17 cellular contexts compared by ENCODE assay signal in the genomic region with DNA sequence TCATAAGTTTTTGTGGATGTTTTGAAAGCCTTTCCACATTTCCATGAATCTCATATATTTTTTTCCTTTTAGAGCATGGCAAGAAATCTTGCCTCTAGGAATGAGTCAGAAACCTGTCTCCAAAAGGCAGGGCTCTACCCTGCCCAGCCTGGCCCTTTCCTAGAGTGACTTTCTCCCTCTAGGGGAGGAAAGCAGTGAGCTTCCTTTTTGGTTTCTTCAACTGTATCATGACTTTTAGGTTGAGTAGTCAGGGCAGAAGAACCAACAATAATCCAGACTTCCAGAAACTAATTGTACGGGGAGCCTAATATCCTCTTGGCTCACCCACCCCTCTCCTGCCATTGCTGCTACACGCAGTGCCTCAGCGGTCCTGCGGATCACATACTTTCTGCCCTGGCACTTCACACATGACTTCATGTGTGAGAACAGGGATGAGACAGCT.
A peak's percentile ranks its signal among the peaks of the same experiment; 100 is the strongest.
DNase-seq lines count a peak whose midpoint lies in the region; ATAC-seq and TF ChIP-seq lines count a peak whose summit lies in the region.
"Had no signal": no experiment of that assay in that cellular context is flagged by ENCODE, and none has a peak within 500 bp of the region (broad histone marks: within the 10 kb centered on the region; RNA-seq: fewer than 3 reads in every experiment).

No MANE protein-coding gene starts in this region.

- no peak overlapping the region for H3K4me3 ChIP-seq in tibial artery
- H3K4me3 ChIP-seq: ovary, SJSA1 had no signal

- no peak for TF ChIP-seq CTCF in tibial artery (IDR thresholded peaks at IDR 0.05)

- no peaks in the 10 kb centered on the region for H3K36me3 ChIP-seq in tibial artery
- H3K36me3 ChIP-seq: ovary, SJSA1 had no signal

- H3K4me1 ChIP-seq in tibial artery = no peaks in the 10 kb centered on the region
- H3K4me1 ChIP-seq: SJSA1 had no signal

- H3K27me3 ChIP-seq in tibial artery = no peaks in the 10 kb centered on the region
- H3K27me3 ChIP-seq: ovary, SJSA1 had no signal

- DNase-seq in EH (ENCODE audit: low read depth) (peak; percentile 9), OCI-M1 (lab: John Stamatoyannopoulos, UW) (peak; percentile 20), epithelial cell of prostate (ENCODE audit: low read depth, low spot score) (peak; percentile 31), myocyte (ENCODE audit: low read depth) (peak; percentile 16), NOMO-1 (lab: John Stamatoyannopoulos, UW; ENCODE audit: unreplicated experiment in 2 of 2) (no peak), tibial artery (no peak), 8988T (no peak)
- DNase-seq: activated CD4-positive, alpha-beta T cell treated with anti-CD3 and anti-CD28 coated beads, Interleukin-2, amount 10 ng/mL, durations not matched to agents 7 days and 5 days; activated naive CD4-positive, alpha-beta T cell; CD8-positive, alpha-beta memory T cell; Kasumi-1; left ventricle myocardium superior; stimulated activated CD4-positive, alpha-beta T cell treated with anti-CD3 and anti-CD28 coated beads, Interleukin-1b, Interleukin-23, amount 100 ng/mL, for 48 hours; stimulated activated naive B cell treated with anti-CD40 and anti-IgM and Interleukin-4, amounts not matched to agents 10 μg/mL and 1 μg/mL and 100 μg/mL, for 72 hours had no signal

- no peaks in the 10 kb centered on the region for H3K9me3 ChIP-seq in tibial artery
- H3K9me3 ChIP-seq: ovary, SJSA1 had no signal

- intact Hi-C loops in tibial artery (cut with DNase I; ENCODE audit: low total_unique reads) = no loop called here

- H3K27ac ChIP-seq in epithelial cell of prostate = peak overlapping the region; percentile 29
- no peak overlapping the region for H3K27ac ChIP-seq in tibial artery
- H3K27ac ChIP-seq: SJSA1 had no signal

- no peak for ATAC-seq in GM18511 (IDR thresholded peaks at IDR 0.05; ENCODE audit: unreplicated experiment)
- ATAC-seq: left ventricle myocardium superior; stimulated activated naive B cell treated with anti-CD40 and anti-IgM and Interleukin-4, amounts not matched to agents 10 μg/mL and 1 μg/mL and 100 μg/mL, for 72 hours had no signal

Comparison
In these comparisons a context has a peak if more than half of its experiments do, and no peak if none do; other contexts are left out.
1. DNase-seq: peak in EH (single experiment), OCI-M1 (single experiment), epithelial cell of prostate (single experiment) and myocyte (single experiment); none in NOMO-1 (0 of 2), tibial artery (0 of 2) and 8988T (single experiment).